In the genomic region with DNA sequence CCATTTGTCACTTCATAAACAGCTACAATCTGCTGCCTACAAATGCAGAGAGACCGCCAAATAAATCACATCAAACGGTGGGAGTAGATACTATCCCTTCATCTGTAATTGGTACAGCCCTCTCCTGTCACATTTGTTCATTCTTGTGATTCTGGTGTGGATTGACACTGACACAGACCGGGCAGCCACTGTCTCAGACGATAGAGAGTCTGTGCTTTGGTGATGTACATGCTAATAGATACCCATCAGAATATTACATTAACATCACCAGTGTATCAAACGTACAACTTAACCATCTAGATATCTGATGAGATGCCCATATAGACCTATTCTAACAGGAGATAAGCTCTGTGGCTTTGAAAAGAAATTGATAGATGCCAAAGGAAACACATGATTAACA, we compare ENCODE assay signal across 9 cellular contexts.
"Had no signal": no experiment of that assay in that cellular context is flagged by ENCODE, and none has a peak within 500 bp of the region (broad histone marks: within the 10 kb centered on the region; RNA-seq: fewer than 3 reads in every experiment).

No MANE protein-coding gene starts in this region.

- H3K36me3 ChIP-seq: adrenal gland, ovary, tibial nerve had no signal

- H3K27ac ChIP-seq: adrenal gland, ovary had no signal

- DNase-seq: activated B cell treated with CpG ODN at 0.5 μM for 24 hours; activated CD4-positive, alpha-beta T cell treated with anti-CD3 and anti-CD28 coated beads, Interleukin-2, amount 10 ng/mL, durations not matched to agents 7 days and 5 days; activated naive CD4-positive, alpha-beta T cell treated with anti-CD3 and anti-CD28 coated beads, Interleukin-2, amount 10 ng/mL, durations not matched to agents 7 days and 5 days; adrenal gland; central memory CD4-positive, alpha-beta T cell; erythroblast; ovary; T-helper 2 cell had no signal

- H3K27me3 ChIP-seq: adrenal gland, ovary, tibial nerve had no signal

- H3K4me3 ChIP-seq: adrenal gland, ovary, tibial nerve had no signal

- H3K9me3 ChIP-seq: adrenal gland, ovary, tibial nerve had no signal
